Comparison of ENCODE assay signal across 37 cellular contexts in the genomic region with DNA sequence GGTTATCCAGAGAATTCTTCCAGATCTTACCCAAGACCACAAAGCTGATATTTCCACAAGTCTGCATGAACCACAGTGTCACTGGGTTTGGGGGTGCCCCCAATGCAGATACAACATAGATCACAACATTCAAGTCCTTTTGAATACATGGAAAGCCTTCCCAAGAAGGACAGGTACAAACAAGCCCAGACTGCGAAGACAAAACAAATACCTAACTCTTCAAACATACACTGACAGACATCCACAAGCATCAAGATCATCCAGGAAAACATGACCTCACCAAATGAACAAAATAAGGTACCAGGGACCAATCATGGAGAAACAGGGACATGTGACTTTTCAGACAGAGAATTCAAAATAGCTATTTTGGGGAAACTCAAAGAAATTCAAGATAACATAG.
"Had no signal": no experiment of that assay in that cellular context is flagged by ENCODE, and none has a peak within 500 bp of the region (broad histone marks: within the 10 kb centered on the region; RNA-seq: fewer than 3 reads in every experiment).

No MANE protein-coding gene starts in this region.

- H3K27me3 ChIP-seq: brain microvascular endothelial cell, cardiac muscle cell, Peyer's patch, SJSA1 had no signal

- DNase-seq: activated CD4-positive, alpha-beta memory T cell treated with anti-CD3 and anti-CD28 coated beads, Interleukin-2, amount 10 ng/mL, durations not matched to agents 7 days and 5 days; activated CD4-positive, alpha-beta T cell treated with anti-CD3 and anti-CD28 coated beads for 1 hour; activated CD4-positive, alpha-beta T cell treated with anti-CD3 and anti-CD28 coated beads for 48 hours; activated CD4-positive, CD25-positive, alpha-beta regulatory T cell; activated CD8-positive, alpha-beta memory T cell treated with anti-CD3 and anti-CD28 coated beads for 24 hours; activated CD8-positive, alpha-beta memory T cell treated with anti-CD3 and anti-CD28 coated beads, Interleukin-2, amount 10 ng/mL, durations not matched to agents 7 days and 5 days; activated CD8-positive, alpha-beta memory T cell treated with anti-CD3 and anti-CD28 coated beads, Interleukin-2, amount 50 U/mL, for 48 hours; activated effector memory CD4-positive, alpha-beta T cell treated with Interleukin-2 at 50 U/mL for 16 hours; activated naive CD4-positive, alpha-beta T cell treated with anti-CD3 and anti-CD28 coated beads, Interleukin-2, amount 10 ng/mL, durations not matched to agents 7 days and 5 days; activated naive CD8-positive, alpha-beta T cell treated with anti-CD3 and anti-CD28 coated beads for 36 hours; activated T-cell treated with anti-CD3 and anti-CD28 coated beads, Interleukin-2, amount 50 U/mL, for 48 hours; amniotic stem cell; aorta; brain microvascular endothelial cell; NCI-H1092 treated with DMSO at 0.1 percent for 48 hours; NCI-H1417; NCI-H146; NCI-H187; NCI-H2029 treated with DMSO at 0.1 percent for 48 hours; NCI-H2171; NCI-H446 treated with DMSO at 0.1 percent for 48 hours; NCI-H526; NCI-H748 treated with DMSO at 0.1 percent for 48 hours; NK-92 treated with Interleukin-12 subunit alpha and Interleukin-12 subunit beta, amount 100 ng/mL, for 24 hours; PC-3; Peyer's patch; RPMI8226; SHP77 treated with DMSO at 0.1 percent for 48 hours; SK-N-SH; T-cell; T-helper 2 cell; T-helper 9 cell had no signal

- H3K4me1 Mint-ChIP-seq: activated CD4-positive, alpha-beta memory T cell treated with anti-CD3 and anti-CD28 coated beads, Interleukin-2, amount 10 ng/mL, durations not matched to agents 7 days and 5 days; activated CD8-positive, alpha-beta memory T cell treated with anti-CD3 and anti-CD28 coated beads, Interleukin-2, amount 10 ng/mL, durations not matched to agents 7 days and 5 days; central memory CD8-positive, alpha-beta T cell had no signal

- H3K4me1 ChIP-seq: Peyer's patch, SJSA1 had no signal

- H3K27me3 Mint-ChIP-seq: activated naive CD8-positive, alpha-beta T cell treated with anti-CD3 and anti-CD28 coated beads for 36 hours had no signal

- H3K9me3 Mint-ChIP-seq: activated CD4-positive, alpha-beta memory T cell treated with anti-CD3 and anti-CD28 coated beads, Interleukin-2, amount 10 ng/mL, durations not matched to agents 7 days and 5 days; activated naive CD4-positive, alpha-beta T cell treated with anti-CD3 and anti-CD28 coated beads, Interleukin-2, amount 10 ng/mL, durations not matched to agents 7 days and 5 days; central memory CD8-positive, alpha-beta T cell; T-cell had no signal

- H3K36me3 Mint-ChIP-seq: activated CD8-positive, alpha-beta memory T cell treated with anti-CD3 and anti-CD28 coated beads, Interleukin-2, amount 10 ng/mL, durations not matched to agents 7 days and 5 days; activated naive CD4-positive, alpha-beta T cell treated with anti-CD3 and anti-CD28 coated beads, Interleukin-2, amount 10 ng/mL, durations not matched to agents 7 days and 5 days; activated naive CD8-positive, alpha-beta T cell treated with anti-CD3 and anti-CD28 coated beads for 36 hours; T-cell had no signal

- H3K36me3 ChIP-seq: brain microvascular endothelial cell, cardiac muscle cell, Peyer's patch, SJSA1 had no signal

- H3K27ac ChIP-seq: brain microvascular endothelial cell, cardiac muscle cell, KMS-11, Peyer's patch, SJSA1, VCaP had no signal

- H3K9me3 ChIP-seq: Peyer's patch, SJSA1, SK-N-SH had no signal

- H3K4me3 Mint-ChIP-seq: activated CD4-positive, alpha-beta memory T cell treated with anti-CD3 and anti-CD28 coated beads, Interleukin-2, amount 10 ng/mL, durations not matched to agents 7 days and 5 days; activated CD8-positive, alpha-beta memory T cell treated with anti-CD3 and anti-CD28 coated beads, Interleukin-2, amount 10 ng/mL, durations not matched to agents 7 days and 5 days; activated naive CD4-positive, alpha-beta T cell treated with anti-CD3 and anti-CD28 coated beads, Interleukin-2, amount 10 ng/mL, durations not matched to agents 7 days and 5 days; activated naive CD8-positive, alpha-beta T cell treated with anti-CD3 and anti-CD28 coated beads for 36 hours; central memory CD8-positive, alpha-beta T cell; T-cell had no signal

- ATAC-seq: activated CD8-positive, alpha-beta memory T cell treated with anti-CD3 and anti-CD28 coated beads, Interleukin-2, amount 10 ng/mL, durations not matched to agents 7 days and 5 days; PC-3; T-cell had no signal

- H3K4me3 ChIP-seq: cardiac muscle cell, Peyer's patch, SJSA1 had no signal

- H3K27ac Mint-ChIP-seq: activated CD4-positive, alpha-beta memory T cell treated with anti-CD3 and anti-CD28 coated beads, Interleukin-2, amount 10 ng/mL, durations not matched to agents 7 days and 5 days; activated CD8-positive, alpha-beta memory T cell treated with anti-CD3 and anti-CD28 coated beads, Interleukin-2, amount 10 ng/mL, durations not matched to agents 7 days and 5 days; activated naive CD4-positive, alpha-beta T cell treated with anti-CD3 and anti-CD28 coated beads, Interleukin-2, amount 10 ng/mL, durations not matched to agents 7 days and 5 days; activated naive CD8-positive, alpha-beta T cell treated with anti-CD3 and anti-CD28 coated beads for 36 hours; T-cell had no signal
